Comparison of ENCODE assay signal across 8 cellular contexts in genomic region chr19:10719466-10719961, GRCh38. TPM values are rescaled to one million over a fixed set of nuclear protein-coding genes. Genes with fewer than 3 reads are reported as not detected.
DNase-seq lines count a peak whose midpoint lies in the region; ATAC-seq and TF ChIP-seq lines count a peak whose summit lies in the region.

No MANE protein-coding gene starts in this region.

- peaks cover 15% of the 10 kb centered on the region for H4K20me1 ChIP-seq in OCI-LY7 (ENCODE audit: insufficient read depth, low read length)

- H3K79me2 ChIP-seq in OCI-LY7 (ENCODE audit: insufficient read depth, low read depth, low read length): peaks cover 62% of the 10 kb centered on the region

- whole genome bisulfite sequencing in ectodermal cell, 2 experiments: 85 to 93% methylated on average over 5 of the region's 5 CpGs

- H2AFZ ChIP-seq in OCI-LY7 (ENCODE audit: low read length): no peak overlapping the region

- CTCF ChIA-PET in OCI-LY7 (lab: Charles Lee; ENCODE audit: unreplicated experiment): interaction anchor here (0.6 to 0.9 kb wide), 2 partner anchors 50 to 116 kb away, joined by 3 to 4 read pairs; partner anchors contain the start of gene TMED1

- H3K9me3 ChIP-seq in OCI-LY7 (ENCODE audit: low read length) (no peaks in the 10 kb centered on the region), ectodermal cell (ENCODE audit: control insufficient read depth, low read length) (no peaks in the 10 kb centered on the region), neutrophil (no peaks in the 10 kb centered on the region)

- DNase-seq in EH (ENCODE audit: low read depth) (peak; percentile 29), OCI-LY7 (ENCODE audit: low spot score) (no peak), NCI-H1092 treated with DMSO at 0.1 percent for 48 hours (lab: John Stamatoyannopoulos, UW) (no peak)
- DNase-seq in activated CD8-positive, alpha-beta memory T cell treated with anti-CD3 and anti-CD28 coated beads for 24 hours: no peak

- no peaks in the 10 kb centered on the region for H3K27me3 ChIP-seq in ectodermal cell (ENCODE audit: control insufficient read depth, insufficient read depth, low read length, poor library complexity, severe bottlenecking)
- no peaks in the 10 kb centered on the region for H3K27me3 ChIP-seq in neutrophil

- ATAC-seq in HG03045 (IDR thresholded peaks at IDR 0.05; ENCODE audit: unreplicated experiment): no peak
- no peak for ATAC-seq in HG03139 (IDR thresholded peaks at IDR 0.05; ENCODE audit: unreplicated experiment)

- H3K4me2 ChIP-seq in OCI-LY7 (ENCODE audit: low read length): peak overlapping the region; percentile 87

- peaks cover 13% of the 10 kb centered on the region for H3K4me1 ChIP-seq in OCI-LY7 (ENCODE audit: insufficient read depth, low read length, poor library complexity, severe bottlenecking)
- H3K4me1 ChIP-seq in ectodermal cell (ENCODE audit: control insufficient read depth, insufficient read depth, low read length): peaks cover 8% of the 10 kb centered on the region
- peaks cover 37 to 60% of the 10 kb centered on the region in 2 experiments for H3K4me1 ChIP-seq in neutrophil (ENCODE audit: control insufficient read depth in 1 of 2, insufficient read depth in 1 of 2, low read depth in 1 of 2, low read length in 1 of 2)

- intact Hi-C loops in OCI-LY7 (cut with micrococcal nuclease; ENCODE audit: unreplicated experiment): no loop called here

- no TSS peak for BruUV-seq in OCI-LY7 (replicated peaks; lab: Mats Ljungman, UMichigan)

- TF ChIP-seq CTCF in OCI-LY7 (conservative IDR thresholded peaks at IDR 0.05; ENCODE audit: low read length): no peak
- TF ChIP-seq CTCF in neutrophil (IDR thresholded peaks at IDR 0.05): no peak

- H3K9me2 ChIP-seq in OCI-LY7 (ENCODE audit: insufficient read depth, low read length): no peaks in the 10 kb centered on the region

- peaks cover 29% of the 10 kb centered on the region for H3K36me3 ChIP-seq in OCI-LY7 (ENCODE audit: insufficient read depth, low read length)
- no peaks in the 10 kb centered on the region for H3K36me3 ChIP-seq in ectodermal cell (ENCODE audit: control insufficient read depth, insufficient read depth, low read length)
- peaks cover 4% of the 10 kb centered on the region for H3K36me3 ChIP-seq in neutrophil

- POLR2A ChIA-PET in OCI-LY7 (lab: Charles Lee): interaction anchor here (0.5 to 0.9 kb wide), 2 partner anchors 8 to 114 kb away, joined by 3 read pairs; no protein-coding TSS in a partner anchor

- H3K27ac ChIP-seq in OCI-LY7 (ENCODE audit: low read depth, low read length, poor library complexity, severe bottlenecking) (no peak overlapping the region), ectodermal cell (ENCODE audit: insufficient read depth, low read depth, low read length, poor library complexity, severe bottlenecking) (no peak overlapping the region), neutrophil (peak overlapping the region; percentile 97)

- H3K4me3 ChIP-seq in OCI-LY7 (ENCODE audit: low read depth, low read length, poor library complexity, severe bottlenecking) (peak overlapping the region; percentile 94), ectodermal cell (ENCODE audit: insufficient read depth, low read depth, low read length) (peak overlapping the region; percentile 77), neutrophil (ENCODE audit: low read depth in 1 of 2, low read length in 1 of 2) (peak overlapping the region; percentile 97 to 99)

RNA-seq across cellular contexts. Expression of gene DNM2, which starts 1.6 kb away (rescaled TPM):
- 108 and 139 TPM in 2 replicates for total RNA-seq in OCI-LY7 (2014; rRNA removed; shearing (Covaris generic))
- 165 and 180 TPM in 2 replicates for total RNA-seq in OCI-LY7 (2022)
- 135 TPM for polyA plus RNA-seq in ectodermal cell (2013, experiment 1 of 4)
- 150 TPM for polyA plus RNA-seq in ectodermal cell (2013, experiment 2 of 4)
- polyA plus RNA-seq in ectodermal cell (2013, experiment 3 of 4): 94.5 TPM
- polyA plus RNA-seq in ectodermal cell (2013, experiment 4 of 4): 93.7 TPM

RNA-seq across cellular contexts. Expression of gene QTRT1, which starts 18.3 kb away (rescaled TPM):
- total RNA-seq in OCI-LY7 (2014; rRNA removed; shearing (Covaris generic)): 30.8 and 39.8 TPM in 2 replicates
- total RNA-seq in OCI-LY7 (2022): 42.5 and 59.7 TPM in 2 replicates
- polyA plus RNA-seq in ectodermal cell (2013, experiment 1 of 4): 47.1 TPM
- 38.6 TPM for polyA plus RNA-seq in ectodermal cell (2013, experiment 2 of 4)
- 30.2 TPM for polyA plus RNA-seq in ectodermal cell (2013, experiment 3 of 4)
- 35.6 TPM for polyA plus RNA-seq in ectodermal cell (2013, experiment 4 of 4)
